In the genomic region with DNA sequence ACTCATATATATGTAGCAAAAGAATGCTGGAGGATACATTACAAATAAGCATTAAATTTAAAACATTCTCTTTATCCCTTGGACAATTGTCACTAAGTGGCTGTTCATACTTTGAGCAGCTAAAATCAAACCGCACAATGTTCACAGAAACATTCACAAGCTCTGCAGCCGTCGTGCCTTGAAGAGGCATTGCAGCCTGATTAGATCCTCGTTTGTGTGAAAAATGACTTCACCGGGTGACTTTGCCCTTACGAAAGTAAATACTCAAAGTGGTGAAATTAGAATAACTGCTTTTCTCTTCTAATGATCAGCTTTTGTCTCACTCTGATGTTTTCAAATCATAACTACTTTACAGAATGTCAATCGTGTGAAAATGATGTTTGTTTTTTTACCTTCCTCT, we compare ENCODE assay signal across 29 cellular contexts.
"Had no signal": no experiment of that assay in that cellular context is flagged by ENCODE, and none has a peak within 500 bp of the region (broad histone marks: within the 10 kb centered on the region; RNA-seq: fewer than 3 reads in every experiment).

No MANE protein-coding gene starts in this region.

- H3K9me3 Mint-ChIP-seq: mesothelial cell of epicardium; naive B cell; natural killer cell; nephron progenitor cell; neural progenitor cell; stimulated activated naive CD8-positive, alpha-beta T cell treated with anti-CD3 and anti-CD28 coated beads, Interleukin-15, Interleukin-2, amounts not matched to agents 100 ng/mL and 50 ng/mL, for 24 hours had no signal

- H3K9ac ChIP-seq: neural progenitor cell, parathyroid adenoma had no signal

- H3K4me3 ChIP-seq: lower lobe of right lung, neural progenitor cell, right atrium auricular region, skin epidermis, spleen, suprapubic skin, thoracic aorta, tibial artery, upper lobe of right lung had no signal

- H3K27me3 ChIP-seq: neural progenitor cell, neutrophil, right atrium auricular region, spleen, suprapubic skin, tibial artery, upper lobe of right lung had no signal

- H3K27me3 Mint-ChIP-seq: naive B cell; stimulated activated naive CD8-positive, alpha-beta T cell treated with anti-CD3 and anti-CD28 coated beads, Interleukin-15, Interleukin-2, amounts not matched to agents 100 ng/mL and 50 ng/mL, for 24 hours had no signal

- H3K4me1 Mint-ChIP-seq: immature natural killer cell; naive B cell; natural killer cell; stimulated activated effector memory CD8-positive, alpha-beta T cell treated with anti-CD3 and anti-CD28 coated beads, Interleukin-12 subunit alpha, Interleukin-12 subunit beta, amount 100 ng/mL, for 72 hours had no signal

- H3K27ac ChIP-seq: lower lobe of right lung, neural progenitor cell, neutrophil, parathyroid adenoma, right atrium auricular region, skin epidermis, spleen, suprapubic skin, thoracic aorta, tibial artery, upper lobe of right lung had no signal

- H2AFZ ChIP-seq: neural progenitor cell, parathyroid adenoma had no signal

- ATAC-seq: left ventricle myocardium superior; lower lobe of right lung; natural killer cell; sciatic nerve; stimulated activated effector memory CD8-positive, alpha-beta T cell treated with anti-CD3 and anti-CD28 coated beads, Interleukin-12 subunit alpha, Interleukin-12 subunit beta, amount 100 ng/mL, for 72 hours; upper lobe of right lung had no signal

- H3K4me2 ChIP-seq: neural progenitor cell had no signal

- H3K36me3 Mint-ChIP-seq: immature natural killer cell; mesothelial cell of epicardium; naive B cell; natural killer cell; neural progenitor cell; stimulated activated effector memory CD8-positive, alpha-beta T cell treated with anti-CD3 and anti-CD28 coated beads, Interleukin-12 subunit alpha, Interleukin-12 subunit beta, amount 100 ng/mL, for 72 hours had no signal

- H3K79me2 ChIP-seq: parathyroid adenoma had no signal

- H3K4me1 ChIP-seq: lower lobe of right lung, neural progenitor cell, parathyroid adenoma, right atrium auricular region, spleen, upper lobe of right lung had no signal

- DNase-seq: hypothalamus; immature natural killer cell; islet precursor cell; left ventricle myocardium superior; lower lobe of right lung; mammary epithelial cell; mesendoderm; naive B cell; natural killer cell; nephron progenitor cell; occipital lobe; spleen; stimulated activated CD4-positive, alpha-beta T cell treated with anti-CD3 and anti-CD28 coated beads, Interleukin-4, amount 100 ng/mL, for 24 hours; stimulated activated naive CD4-positive, alpha-beta T cell; tibial artery; trophoblast cell; upper lobe of right lung had no signal

- H3K9me3 ChIP-seq: lower lobe of right lung, neutrophil, right atrium auricular region, spleen, suprapubic skin, thoracic aorta, tibial artery, upper lobe of right lung had no signal

- H3K36me3 ChIP-seq: lower lobe of right lung, neural progenitor cell, neutrophil, right atrium auricular region, spleen, suprapubic skin, thoracic aorta, tibial artery, upper lobe of right lung had no signal

- FAIRE-seq: urothelium cell line had no signal

- H3K27ac Mint-ChIP-seq: immature natural killer cell; mesothelial cell of epicardium; natural killer cell; nephron progenitor cell; neural progenitor cell; stimulated activated effector memory CD8-positive, alpha-beta T cell treated with anti-CD3 and anti-CD28 coated beads, Interleukin-12 subunit alpha, Interleukin-12 subunit beta, amount 100 ng/mL, for 72 hours; stimulated activated naive CD8-positive, alpha-beta T cell treated with anti-CD3 and anti-CD28 coated beads, Interleukin-15, Interleukin-2, amounts not matched to agents 100 ng/mL and 50 ng/mL, for 24 hours had no signal

- H3K4me3 Mint-ChIP-seq: immature natural killer cell; mesothelial cell of epicardium; naive B cell; natural killer cell; nephron progenitor cell; neural progenitor cell; stimulated activated effector memory CD8-positive, alpha-beta T cell treated with anti-CD3 and anti-CD28 coated beads, Interleukin-12 subunit alpha, Interleukin-12 subunit beta, amount 100 ng/mL, for 72 hours; stimulated activated naive CD8-positive, alpha-beta T cell treated with anti-CD3 and anti-CD28 coated beads, Interleukin-15, Interleukin-2, amounts not matched to agents 100 ng/mL and 50 ng/mL, for 24 hours had no signal
